11 cellular contexts compared by ENCODE assay signal in the genomic region with DNA sequence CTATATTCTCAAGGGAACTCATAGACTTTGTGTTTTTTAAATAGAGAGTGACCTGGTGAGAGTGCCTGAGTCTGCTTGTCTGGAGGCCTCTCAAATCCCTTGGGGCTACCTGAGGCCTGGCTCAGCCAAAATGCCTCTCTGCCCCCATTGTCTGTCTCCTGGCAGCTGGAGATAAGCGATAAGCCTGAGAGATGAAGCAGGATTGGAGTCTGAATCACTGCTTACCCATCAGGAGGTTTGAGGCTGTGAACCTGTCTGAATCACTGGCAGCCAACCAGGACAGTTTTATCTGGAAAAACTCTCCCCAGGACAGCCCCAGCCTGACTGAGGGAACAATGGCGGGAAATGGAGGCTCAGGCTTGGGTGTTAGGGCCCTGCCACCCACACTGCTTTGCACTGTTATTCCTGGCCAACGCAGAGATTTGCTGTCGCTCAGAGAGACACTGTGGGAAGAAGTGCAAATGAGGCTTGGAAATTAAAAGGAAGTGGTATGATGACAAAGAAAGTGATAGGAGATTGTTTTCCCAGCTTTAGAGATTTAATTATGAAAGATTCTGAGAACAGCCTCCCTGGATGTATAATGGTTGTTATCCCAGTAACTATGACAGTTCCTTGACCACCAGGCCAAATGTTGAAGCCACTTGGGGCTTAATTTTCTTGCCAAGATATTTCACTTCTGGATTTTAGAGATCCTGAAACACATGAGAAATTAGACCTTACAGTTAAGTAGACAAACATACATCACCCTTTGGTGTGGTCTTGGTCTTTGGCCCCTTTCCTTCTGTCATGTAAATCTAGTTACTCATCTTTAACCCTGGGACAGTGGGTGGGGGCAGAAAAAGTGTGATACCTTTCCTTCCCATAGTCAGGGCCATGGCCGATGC.
DNase-seq lines count a peak whose midpoint lies in the region; ATAC-seq and TF ChIP-seq lines count a peak whose summit lies in the region.
"Had no signal": no experiment of that assay in that cellular context is flagged by ENCODE, and none has a peak within 500 bp of the region (broad histone marks: within the 10 kb centered on the region; RNA-seq: fewer than 3 reads in every experiment).

No MANE protein-coding gene starts in this region.

- 59% methylated on average over 5 of the region's 5 CpGs for WGBS in hepatocyte (ENCODE audit: low lambda C conversion rate, missing lambda C conversion rate)
- WGBS in spleen, 5 donors = 86 to 97% (median 88%) methylated on average over 5 of the region's 5 CpGs

- H3K4me3 ChIP-seq in hepatocyte = no peak overlapping the region
- H3K4me3 ChIP-seq in spleen = no peak overlapping the region
- H3K4me3 ChIP-seq: testis had no signal

- DNase-seq in D341Med (ENCODE audit: low spot score) (peak; percentile 64), hepatocyte (ENCODE audit: low spot score) (peak; percentile 29), dedifferentiated amniotic fluid mesenchymal stem cell (ENCODE audit: extremely low spot score) (no peak), spleen (no peak), NCI-H526 (lab: John Stamatoyannopoulos, UW) (no peak)
- DNase-seq in activated CD4-positive, alpha-beta T cell treated with anti-CD3 and anti-CD28 coated beads, Interleukin-2, amount 10 ng/mL, durations not matched to agents 7 days and 5 days = no peak
- DNase-seq: CD4-positive, alpha-beta memory T cell; stimulated activated CD4-positive, alpha-beta T cell treated with anti-CD3 and anti-CD28 coated beads, Interleukin-2, amount 100 ng/mL, for 24 hours; testis had no signal

- peaks cover 14% of the 10 kb centered on the region for H3K27me3 Mint-ChIP-seq in activated CD4-positive, alpha-beta T cell treated with anti-CD3 and anti-CD28 coated beads, Interleukin-2, amount 10 ng/mL, durations not matched to agents 7 days and 5 days

- no peak overlapping the region for H3K27ac ChIP-seq in hepatocyte
- H3K27ac ChIP-seq in spleen = no peak overlapping the region
- H3K27ac ChIP-seq: testis had no signal

- TF ChIP-seq POLR2A in spleen (IDR thresholded peaks at IDR 0.05) = no peak

- TF ChIP-seq CTCF in hepatocyte (IDR thresholded peaks at IDR 0.05; ENCODE audit: poor library complexity) = no peak
- no peak for TF ChIP-seq CTCF in spleen (IDR thresholded peaks at IDR 0.05 in 8 of 11, conservative IDR thresholded peaks at IDR 0.05 in 3 of 11)

- no peaks in the 10 kb centered on the region for H3K9me3 Mint-ChIP-seq in activated CD4-positive, alpha-beta T cell treated with anti-CD3 and anti-CD28 coated beads, Interleukin-2, amount 10 ng/mL, durations not matched to agents 7 days and 5 days

- peak; percentile 28 for ATAC-seq in HG02678 (IDR thresholded peaks at IDR 0.05; ENCODE audit: unreplicated experiment)
- ATAC-seq in SK-N-SH treated with all-trans-retinoic acid at 6 μM for 48 hours = peak; percentile 79

- H3K4me2 ChIP-seq in hepatocyte = no peak overlapping the region

- no peaks in the 10 kb centered on the region for H3K36me3 ChIP-seq in hepatocyte (replicated peaks; ENCODE audit: insufficient read depth, low read depth)
- H3K36me3 ChIP-seq in spleen = no peaks in the 10 kb centered on the region

- H3K4me1 ChIP-seq in hepatocyte (ENCODE audit: insufficient read depth) (peaks cover 12% of the 10 kb centered on the region), spleen (peaks cover 0 to under 1% (median 0%) of the 10 kb centered on the region in 6 donors)
- H3K4me1 ChIP-seq: testis had no signal

- H3K27ac Mint-ChIP-seq in activated CD4-positive, alpha-beta T cell treated with anti-CD3 and anti-CD28 coated beads, Interleukin-2, amount 10 ng/mL, durations not matched to agents 7 days and 5 days = no peak overlapping the region
- H3K27ac Mint-ChIP-seq: CD4-positive, alpha-beta memory T cell had no signal

- no peak overlapping the region for H3K4me3 Mint-ChIP-seq in activated CD4-positive, alpha-beta T cell treated with anti-CD3 and anti-CD28 coated beads, Interleukin-2, amount 10 ng/mL, durations not matched to agents 7 days and 5 days
- H3K4me3 Mint-ChIP-seq: CD4-positive, alpha-beta memory T cell had no signal

- POLR2A ChIA-PET in activated CD4-positive, alpha-beta T cell treated with anti-CD3 and anti-CD28 coated beads, Interleukin-2, amount 10 ng/mL, durations not matched to agents 7 days and 5 days (lab: Charles Lee) = no interaction called here

- H3K4me1 Mint-ChIP-seq in activated CD4-positive, alpha-beta T cell treated with anti-CD3 and anti-CD28 coated beads, Interleukin-2, amount 10 ng/mL, durations not matched to agents 7 days and 5 days = peaks cover 14% of the 10 kb centered on the region
- H3K4me1 Mint-ChIP-seq: CD4-positive, alpha-beta memory T cell had no signal

- intact Hi-C loops in spleen (cut with DNase I; ENCODE audit: low total_unique reads) = no loop called here

- no peaks in the 10 kb centered on the region for H3K27me3 ChIP-seq in hepatocyte
- peaks cover 0 to 67% (median 0%) of the 10 kb centered on the region in 7 donors for H3K27me3 ChIP-seq in spleen (replicated peaks in 1 of 7)
- H3K27me3 ChIP-seq: testis had no signal

- H2AFZ ChIP-seq in hepatocyte = no peak overlapping the region

- H3K9me3 ChIP-seq in hepatocyte (ENCODE audit: low read depth) = no peaks in the 10 kb centered on the region
- peaks cover 0 to 12% (median 2%) of the 10 kb centered on the region in 8 donors for H3K9me3 ChIP-seq in spleen
- H3K9me3 ChIP-seq: testis had no signal

- no peaks in the 10 kb centered on the region for H3K36me3 Mint-ChIP-seq in activated CD4-positive, alpha-beta T cell treated with anti-CD3 and anti-CD28 coated beads, Interleukin-2, amount 10 ng/mL, durations not matched to agents 7 days and 5 days (ENCODE audit: low read depth)
- H3K36me3 Mint-ChIP-seq: CD4-positive, alpha-beta memory T cell had no signal

- no peaks in the 10 kb centered on the region for H4K20me1 ChIP-seq in hepatocyte (ENCODE audit: insufficient read depth, poor library complexity, severe bottlenecking)

- CTCF ChIA-PET in activated CD4-positive, alpha-beta T cell treated with anti-CD3 and anti-CD28 coated beads, Interleukin-2, amount 10 ng/mL, durations not matched to agents 7 days and 5 days (lab: Charles Lee) = no interaction called here

- H3K9me2 ChIP-seq in hepatocyte (replicated peaks; ENCODE audit: insufficient read depth) = no peaks in the 10 kb centered on the region

- no peaks in the 10 kb centered on the region for H3K79me2 ChIP-seq in hepatocyte

TF ChIP-seq in SK-N-SH treated with all-trans-retinoic acid at 6 μM for 48 hours, 23 proteins besides CTCF, POLR2A, EP300 and RAD21:
- TF ChIP-seq SNAI2 (CRISPR knock-in tag; IDR thresholded peaks at IDR 0.05) (0 out of 2 replicates have a peak, but pooled peaks have one; percentile 18), ISL1 (CRISPR knock-in tag; IDR thresholded peaks at IDR 0.05) (peak; percentile 17; the same call in 1 of the 2 replicates), ZC3H10 (CRISPR knock-in tag; IDR thresholded peaks at IDR 0.05) (no peak), TCF4 (CRISPR knock-in tag; IDR thresholded peaks at IDR 0.05; ENCODE audit: borderline replicate concordance) (peak; percentile 50; the same call in 1 of the 2 replicates)
TF ChIP-seq in SK-N-SH treated with all-trans-retinoic acid at 6 μM for 48 hours: peak in this region for 3.

Comparison
In these comparisons a context has a peak if more than half of its experiments do, and no peak if none do; other contexts are left out.
1. DNase-seq: peak in D341Med (single experiment) and hepatocyte (single experiment); none in activated CD4-positive, alpha-beta T cell treated with anti-CD3 and anti-CD28 coated beads, Interleukin-2, amount 10 ng/mL, durations not matched to agents 7 days and 5 days (single experiment), dedifferentiated amniotic fluid mesenchymal stem cell (single experiment), spleen (single experiment) and NCI-H526 (0 of 2).